Comparison of ENCODE assay signal across 29 cellular contexts in genomic region chr6:158923801-158924498, GRCh38.
DNase-seq lines count a peak whose midpoint lies in the region; ATAC-seq, FAIRE-seq and TF ChIP-seq lines count a peak whose summit lies in the region.
"Had no signal": no experiment of that assay in that cellular context is flagged by ENCODE, and none has a peak within 500 bp of the region (broad histone marks: within the 10 kb centered on the region; RNA-seq: fewer than 3 reads in every experiment).

No MANE protein-coding gene starts in this region.

- peak overlapping the region; percentile 57; the same call in 1 of the 2 replicates for H2AFZ ChIP-seq in SK-N-SH (ENCODE audit: low read depth)

- no peak overlapping the region for H3K4me3 ChIP-seq in SK-N-SH (ENCODE audit: low read depth in 2 of 2, low read length in 1 of 2)
- H3K4me3 ChIP-seq in transverse colon, result no peak overlapping the region
- no peak overlapping the region for H3K4me3 ChIP-seq in small intestine (ENCODE audit: low read depth in 1 of 2, low read length in 2 of 2)
- H3K4me3 ChIP-seq: ascending aorta, heart left ventricle, lower lobe of right lung, ovary, uterus had no signal

- CTCF ChIA-PET in SK-N-SH (lab: Yijun Ruan, JAX), result no interaction called here

- DNase-seq in SK-N-SH (no peak), NCI-H2227 treated with DMSO at 0.1 percent for 48 hours (lab: John Stamatoyannopoulos, UW) (peak; percentile 90), left colon (peak in 1 of 2 donors; percentile 38), transverse colon (peak; percentile 65), NCI-H1417 treated with DMSO at 0.1 percent for 48 hours (lab: John Stamatoyannopoulos, UW) (no peak), small intestine (no peak)
- no peak for DNase-seq in stimulated activated CD4-positive, alpha-beta T cell treated with anti-CD3 and anti-CD28 coated beads, Interleukin-4, amount 100 ng/mL, for 1 hour
- DNase-seq: 8988T; activated CD8-positive, alpha-beta T cell treated with anti-CD3 and anti-CD28 coated beads for 36 hours; activated T-cell treated with anti-CD3 and anti-CD28 coated beads, Interleukin-2, amount 50 U/mL, for 48 hours; C1 segment of cervical spinal cord; cerebellar nuclear complex; effector memory CD8-positive, alpha-beta T cell; heart left ventricle; lower lobe of right lung; naive B cell; NCI-H2081 treated with DMSO at 0.1 percent for 48 hours; NCI-H526 treated with DMSO at 0.1 percent for 48 hours; ovary; PC-3; SIG-M5; stimulated activated CD4-positive, alpha-beta T cell treated with anti-CD3 and anti-CD28 coated beads, Interleukin-2, amount 100 ng/mL, for 24 hours; uterus had no signal

- no peak overlapping the region for H3K9ac ChIP-seq in SK-N-SH
- H3K9ac ChIP-seq: KMS-11 had no signal

- no peak for TF ChIP-seq POLR2A in transverse colon (IDR thresholded peaks at IDR 0.05)

- no peak for FAIRE-seq in small intestine (lab: Jason Lieb, UNC)
- FAIRE-seq: D721Med, G401.6 had no signal

- no peak for ATAC-seq in SK-N-SH treated with all-trans-retinoic acid at 6 μM for 48 hours
- ATAC-seq in left colon, result peak; percentile 94
- ATAC-seq: activated CD8-positive, alpha-beta T cell treated with anti-CD3 and anti-CD28 coated beads for 36 hours; effector memory CD8-positive, alpha-beta T cell; heart left ventricle; lower lobe of right lung; PC-3; sciatic nerve had no signal

- TF ChIP-seq CTCF in SK-N-SH (IDR thresholded peaks at IDR 0.05), result no peak
- no peak for TF ChIP-seq CTCF in transverse colon (IDR thresholded peaks at IDR 0.05)

- H3K79me2 ChIP-seq in SK-N-SH (ENCODE audit: insufficient read depth), result no peaks in the 10 kb centered on the region

- no peaks in the 10 kb centered on the region for H3F3A ChIP-seq in SK-N-SH (replicated peaks; ENCODE audit: insufficient read depth)

- H4K20me1 ChIP-seq in SK-N-SH (ENCODE audit: insufficient read depth), result no peaks in the 10 kb centered on the region

- 88% methylated on average over 14 of the region's 14 CpGs for WGBS in SK-N-SH (ENCODE audit: low lambda C conversion rate)
- WGBS in transverse colon (ENCODE audit: low coverage in 1 of 2), 2 donors, result 67 to 70% methylated on average over 7 to 14 of the region's 14 CpGs
- 74 to 85% (median 84%) methylated on average over 14 of the region's 14 CpGs for WGBS in small intestine, 3 donors

- H3K27me3 ChIP-seq in SK-N-SH (ENCODE audit: insufficient read depth), result no peaks in the 10 kb centered on the region
- no peaks in the 10 kb centered on the region for H3K27me3 ChIP-seq in transverse colon
- no peaks in the 10 kb centered on the region for H3K27me3 ChIP-seq in small intestine (ENCODE audit: control insufficient read depth in 2 of 2, insufficient read depth in 2 of 2, low read length in 2 of 2)
- H3K27me3 ChIP-seq: ascending aorta, heart left ventricle, ovary, uterus had no signal

- no peaks in the 10 kb centered on the region for H3K9me2 ChIP-seq in SK-N-SH

- intact Hi-C loops in left colon (cut with DNase I, micrococcal nuclease), result no loop called here
- intact Hi-C loops in transverse colon (cut with DNase I; ENCODE audit: low total_unique reads), result loop anchor here (5.0 kb wide), 1 partner anchor 507 kb away; no protein-coding TSS in a partner anchor

- in situ Hi-C loops in transverse colon (cut with MboI; ENCODE audit: low pct_ligation_motif_present in 1 of 4, low pct_unique_long_range_greater_than_20kb in 1 of 4, low sequenced_read_pairs in 3 of 4), result no loop called here

- H3K36me3 ChIP-seq in SK-N-SH (replicated peaks in 1 of 2; ENCODE audit: control insufficient read depth in 1 of 2, insufficient read depth in 2 of 2, low read length in 1 of 2) (no peaks in the 10 kb centered on the region), transverse colon (no peaks in the 10 kb centered on the region), small intestine (ENCODE audit: control insufficient read depth in 2 of 2, insufficient read depth in 2 of 2, low read length in 2 of 2) (no peaks in the 10 kb centered on the region)
- H3K36me3 ChIP-seq: ascending aorta, heart left ventricle, lower lobe of right lung, ovary, uterus had no signal

- POLR2A ChIA-PET in SK-N-SH (lab: Yijun Ruan, JAX), result no interaction called here

- TF ChIP-seq RAD21 in SK-N-SH (IDR thresholded peaks at IDR 0.05; ENCODE audit: low read length), result no peak

- no peaks in the 10 kb centered on the region for H3K9me3 ChIP-seq in SK-N-SH
- H3K9me3 ChIP-seq in transverse colon, result no peaks in the 10 kb centered on the region
- no peaks in the 10 kb centered on the region for H3K9me3 ChIP-seq in small intestine (ENCODE audit: control insufficient read depth, low read depth)
- H3K9me3 ChIP-seq: ascending aorta, heart left ventricle, lower lobe of right lung, ovary, uterus had no signal

- H3K27ac ChIP-seq in SK-N-SH (ENCODE audit: low read depth in 2 of 2, low read length in 1 of 2) (no peak overlapping the region), transverse colon (peak overlapping the region; percentile 1 to 59 (median 51)), small intestine (ENCODE audit: low read depth in 1 of 2, low read length in 1 of 2) (no peak overlapping the region)
- H3K27ac ChIP-seq: ascending aorta, heart left ventricle, KMS-11, lower lobe of right lung, ovary, uterus had no signal

- H3K4me1 ChIP-seq in SK-N-SH (ENCODE audit: control insufficient read depth in 1 of 2, insufficient read depth in 2 of 2, low read depth in 1 of 2, low read length in 1 of 2) (no peaks in the 10 kb centered on the region), transverse colon (peaks cover 0 to 3% (median 0%) of the 10 kb centered on the region in 4 donors), small intestine (ENCODE audit: control insufficient read depth in 2 of 2, insufficient read depth in 1 of 2, low read depth in 1 of 2, low read length in 1 of 2) (no peaks in the 10 kb centered on the region)
- H3K4me1 ChIP-seq: ascending aorta, heart left ventricle, lower lobe of right lung, uterus had no signal

- H3K4me2 ChIP-seq in SK-N-SH, result no peak overlapping the region
- H3K4me2 ChIP-seq: KMS-11 had no signal

- TF ChIP-seq EP300 in SK-N-SH (IDR thresholded peaks at IDR 0.05; ENCODE audit: borderline replicate concordance in 1 of 2, low read depth in 1 of 2, low read length in 1 of 2) (no peak), transverse colon (IDR thresholded peaks at IDR 0.05; ENCODE audit: low read depth) (no peak)

TF ChIP-seq in SK-N-SH, 30 proteins besides CTCF, POLR2A, EP300 and RAD21 (continues in another document):
- TF ChIP-seq NRF1 (IDR thresholded peaks at IDR 0.05; ENCODE audit: low read depth, low read length) (no peak), TEAD4 (IDR thresholded peaks at IDR 0.05; ENCODE audit: borderline replicate concordance, insufficient read depth) (no peak), FOSL2 (IDR thresholded peaks at IDR 0.05; ENCODE audit: borderline replicate concordance, low read depth) (no peak), MXI1 (IDR thresholded peaks at IDR 0.05; ENCODE audit: low read depth, low read length) (no peak), GATA2 (CRISPR knock-in tag; IDR thresholded peaks at IDR 0.05) (no peak)

TF ChIP-seq in SK-N-SH treated with all-trans-retinoic acid at 6 μM for 48 hours, 23 proteins besides CTCF, POLR2A, EP300 and RAD21:
- TF ChIP-seq ZFP30 (CRISPR knock-in tag; IDR thresholded peaks at IDR 0.05), result no peak
- no peak for TF ChIP-seq TCF4 (CRISPR knock-in tag; IDR thresholded peaks at IDR 0.05; ENCODE audit: borderline replicate concordance)
- TF ChIP-seq CSDC2 (CRISPR knock-in tag; IDR thresholded peaks at IDR 0.05), result no peak
- no peak for TF ChIP-seq SNAI2 (CRISPR knock-in tag; IDR thresholded peaks at IDR 0.05)
- TF ChIP-seq ARNTL (CRISPR knock-in tag; IDR thresholded peaks at IDR 0.05; ENCODE audit: borderline replicate concordance, low read depth), result no peak

Comparison
In these comparisons a context has a peak if more than half of its experiments do, and no peak if none do; other contexts are left out.
1. DNase-seq: peak in NCI-H2227 treated with DMSO at 0.1 percent for 48 hours (single experiment) and transverse colon (single experiment); none in SK-N-SH (single experiment), stimulated activated CD4-positive, alpha-beta T cell treated with anti-CD3 and anti-CD28 coated beads, Interleukin-4, amount 100 ng/mL, for 1 hour (single experiment), NCI-H1417 treated with DMSO at 0.1 percent for 48 hours (single experiment) and small intestine (single experiment).
2. H3K27ac ChIP-seq: peak in transverse colon (4 of 4); none in SK-N-SH (0 of 2) and small intestine (0 of 2).